In genomic region chr1:8495928-8496401, GRCh38 we compare ENCODE assay signal across 10 cellular contexts.
DNase-seq lines count a peak whose midpoint lies in the region; ATAC-seq and TF ChIP-seq lines count a peak whose summit lies in the region.
"Had no signal": no experiment of that assay in that cellular context is flagged by ENCODE, and none has a peak within 500 bp of the region (broad histone marks: within the 10 kb centered on the region; RNA-seq: fewer than 3 reads in every experiment).

No MANE protein-coding gene starts in this region.

- peaks cover 53% of the 10 kb centered on the region for H3K4me1 Mint-ChIP-seq in activated T-cell treated with anti-CD3 and anti-CD28 coated beads, Interleukin-2, amount 50 U/mL, for 72 hours (ENCODE audit: low read depth)
- no peaks in the 10 kb centered on the region for H3K4me1 Mint-ChIP-seq in progenitor cell of endocrine pancreas (ENCODE audit: low read depth)

- H3K27ac Mint-ChIP-seq in activated T-cell treated with anti-CD3 and anti-CD28 coated beads, Interleukin-2, amount 50 U/mL, for 72 hours: peak overlapping the region; percentile 94
- peak overlapping the region; percentile 78 for H3K27ac Mint-ChIP-seq in progenitor cell of endocrine pancreas

- H3K4me3 Mint-ChIP-seq in activated T-cell treated with anti-CD3 and anti-CD28 coated beads, Interleukin-2, amount 50 U/mL, for 72 hours: peak overlapping the region; percentile 34 to 59
- no peak overlapping the region for H3K4me3 Mint-ChIP-seq in progenitor cell of endocrine pancreas (ENCODE audit: low read depth)

- H3K27me3 Mint-ChIP-seq in activated T-cell treated with anti-CD3 and anti-CD28 coated beads, Interleukin-2, amount 50 U/mL, for 72 hours (ENCODE audit: low read depth): no peaks in the 10 kb centered on the region
- H3K27me3 Mint-ChIP-seq in progenitor cell of endocrine pancreas: no peaks in the 10 kb centered on the region

- no peak overlapping the region for H3K27ac ChIP-seq in colonic mucosa

- H3K27me3 ChIP-seq in colonic mucosa: no peaks in the 10 kb centered on the region
- H3K27me3 ChIP-seq: spleen had no signal

- no peaks in the 10 kb centered on the region for H3K4me1 ChIP-seq in colonic mucosa

- DNase-seq in GM13977 (ENCODE audit: low spot score) (peak; percentile 40), progenitor cell of endocrine pancreas (ENCODE audit: low spot score, unreplicated experiment) (no peak), colonic mucosa (no peak), NCI-H82 treated with DMSO at 0.1 percent for 48 hours (lab: John Stamatoyannopoulos, UW; ENCODE audit: unreplicated experiment) (no peak)
- DNase-seq in activated T-cell treated with anti-CD3 and anti-CD28 coated beads, Interleukin-2, amount 50 U/mL, for 72 hours: peak; percentile 37 to 65
- DNase-seq: spleen had no signal

- no peak for TF ChIP-seq CTCF in GM13977 (IDR thresholded peaks at IDR 0.05; ENCODE audit: extremely low read depth, insufficient read depth, missing control alignments)
- TF ChIP-seq CTCF in progenitor cell of endocrine pancreas (IDR thresholded peaks at IDR 0.05; ENCODE audit: unreplicated experiment): no peak
- TF ChIP-seq CTCF in colonic mucosa (IDR thresholded peaks at IDR 0.05): no peak

- ATAC-seq in HG03108 (IDR thresholded peaks at IDR 0.05; ENCODE audit: unreplicated experiment) (peak; percentile 14), HG02759 (IDR thresholded peaks at IDR 0.05; ENCODE audit: unreplicated experiment) (no peak), GM19023 (IDR thresholded peaks at IDR 0.05; ENCODE audit: unreplicated experiment) (no peak)
- ATAC-seq in activated T-cell treated with anti-CD3 and anti-CD28 coated beads, Interleukin-2, amount 50 U/mL, for 72 hours (replicated peaks in 1 of 2): peak; percentile 96 to 97

- no peak overlapping the region for H3K9ac ChIP-seq in colonic mucosa (ENCODE audit: low read depth in 2 of 2, low read length in 2 of 2)

- in situ Hi-C loops in GM13977 (cut with MboI; ENCODE audit: low pct_unique_long_range_greater_than_20kb, low sequenced_read_pairs, unreplicated experiment): no loop called here

- no peak overlapping the region for H3K4me3 ChIP-seq in colonic mucosa
- H3K4me3 ChIP-seq: lung, spleen had no signal

- H3K9me3 Mint-ChIP-seq in activated T-cell treated with anti-CD3 and anti-CD28 coated beads, Interleukin-2, amount 50 U/mL, for 72 hours: no peaks in the 10 kb centered on the region
- no peaks in the 10 kb centered on the region for H3K9me3 Mint-ChIP-seq in progenitor cell of endocrine pancreas (ENCODE audit: low read depth)

- H3K36me3 ChIP-seq in colonic mucosa: no peaks in the 10 kb centered on the region

- H3K9me3 ChIP-seq in colonic mucosa: no peaks in the 10 kb centered on the region
- H3K9me3 ChIP-seq: spleen had no signal

- intact Hi-C loops in colonic mucosa (cut with DNase I): no loop called here

- peaks cover 14 to 36% of the 10 kb centered on the region in 2 donors for H3K36me3 Mint-ChIP-seq in activated T-cell treated with anti-CD3 and anti-CD28 coated beads, Interleukin-2, amount 50 U/mL, for 72 hours (ENCODE audit: insufficient read depth in 2 of 2)
- H3K36me3 Mint-ChIP-seq in progenitor cell of endocrine pancreas (ENCODE audit: insufficient read depth): peaks cover 49% of the 10 kb centered on the region

Comparison
In these comparisons a context has a peak if more than half of its experiments do, and no peak if none do; other contexts are left out.
1. DNase-seq: peak in GM13977 (single experiment) and activated T-cell treated with anti-CD3 and anti-CD28 coated beads, Interleukin-2, amount 50 U/mL, for 72 hours (2 of 2); none in progenitor cell of endocrine pancreas (single experiment), colonic mucosa (single experiment) and NCI-H82 treated with DMSO at 0.1 percent for 48 hours (single experiment).
2. ATAC-seq: peak in HG03108 (single experiment) and activated T-cell treated with anti-CD3 and anti-CD28 coated beads, Interleukin-2, amount 50 U/mL, for 72 hours (2 of 2); none in HG02759 (single experiment) and GM19023 (single experiment).